20 cellular contexts compared by ENCODE assay signal in the genomic region with DNA sequence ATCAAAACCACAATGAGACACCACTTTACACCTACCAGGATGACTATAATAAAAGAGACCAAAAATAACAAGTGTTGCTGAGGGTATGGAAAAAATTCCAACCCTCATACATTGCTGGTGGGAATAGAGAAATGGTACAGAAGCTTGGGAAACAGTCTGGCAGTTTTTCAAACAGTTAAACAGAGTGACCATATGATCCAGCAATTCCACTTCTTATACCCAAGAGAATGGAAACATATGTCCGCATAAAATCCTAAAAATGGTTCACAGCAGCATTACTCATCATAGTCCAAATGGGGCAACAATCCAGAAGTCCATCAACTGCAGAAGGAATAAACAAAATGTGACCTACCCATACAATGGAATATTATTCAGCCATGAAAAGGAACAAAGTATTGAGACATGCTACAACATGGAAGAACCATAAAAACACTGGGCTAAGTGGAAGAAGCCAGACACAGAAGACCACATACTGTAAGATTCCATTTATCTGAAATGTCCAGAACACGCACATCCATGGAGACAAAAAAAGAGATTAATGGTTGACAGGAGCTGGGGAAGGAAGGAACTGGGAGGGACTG. TPM values are rescaled to one million over a fixed set of nuclear protein-coding genes. Genes with fewer than 3 reads are reported as not detected.
"Had no signal": no experiment of that assay in that cellular context is flagged by ENCODE, and none has a peak within 500 bp of the region (broad histone marks: within the 10 kb centered on the region; RNA-seq: fewer than 3 reads in every experiment).

No MANE protein-coding gene starts in this region.

- H3K27ac ChIP-seq: brain microvascular endothelial cell, coronary artery, neutrophil, thyroid gland had no signal

- H3K36me3 ChIP-seq: brain microvascular endothelial cell, thyroid gland had no signal

- H3K9me3 ChIP-seq: neutrophil, thyroid gland had no signal

- ATAC-seq: activated CD8-positive, alpha-beta memory T cell treated with anti-CD3 and anti-CD28 coated beads, Interleukin-2, amount 10 ng/mL, durations not matched to agents 7 days and 5 days; left lobe of liver; natural killer cell treated with Interleukin-12 subunit alpha and Interleukin-12 subunit beta and Interleukin-15 and Interleukin-18, amount 100 ng/mL, for 72 hours; sciatic nerve; stimulated activated naive B cell treated with anti-CD40 and anti-IgM and Interleukin-4, amounts not matched to agents 10 μg/mL and 1 μg/mL and 100 μg/mL, for 72 hours; T-cell had no signal

- H3K27me3 ChIP-seq: brain microvascular endothelial cell, neutrophil, thyroid gland had no signal

- H3K4me3 ChIP-seq: coronary artery, lung, thyroid gland had no signal

- DNase-seq: activated B cell treated with CpG ODN at 0.5 μM for 24 hours; activated CD4-positive, alpha-beta memory T cell treated with anti-CD3 and anti-CD28 coated beads, Interleukin-2, amount 10 ng/mL, durations not matched to agents 7 days and 5 days; activated CD4-positive, alpha-beta T cell treated with anti-CD3 and anti-CD28 coated beads for 4 hours; activated CD8-positive, alpha-beta memory T cell treated with anti-CD3 and anti-CD28 coated beads, Interleukin-2, amount 10 ng/mL, durations not matched to agents 7 days and 5 days; activated naive CD4-positive, alpha-beta T cell treated with anti-CD3 and anti-CD28 coated beads for 36 hours; aorta; brain microvascular endothelial cell; erythroblast; head of caudate nucleus; stimulated activated naive B cell treated with anti-CD40 and anti-IgM and Interleukin-4, amounts not matched to agents 10 μg/mL and 1 μg/mL and 100 μg/mL, for 72 hours; T-cell; thyroid gland had no signal

RNA-seq across cellular contexts. Expression of gene CHGA, which starts 44.5 kb away (rescaled TPM):
- total RNA-seq: activated B cell treated with CpG ODN at 0.5 μM for 24 hours; activated CD4-positive, alpha-beta memory T cell treated with anti-CD3 and anti-CD28 coated beads, Interleukin-2, amount 10 ng/mL, durations not matched to agents 7 days and 5 days; activated CD8-positive, alpha-beta memory T cell treated with anti-CD3 and anti-CD28 coated beads, Interleukin-2, amount 10 ng/mL, durations not matched to agents 7 days and 5 days; activated naive CD4-positive, alpha-beta T cell treated with anti-CD3 and anti-CD28 coated beads for 36 hours; activated T-helper 2 cell treated with anti-CD3 and anti-CD28 coated beads, Interferon-gamma antibody, Interleukin-2, Interleukin-4, amounts not matched to agents 10 μg/mL and 5 μg/mL and 100 μg/mL, durations not matched to agents 14 hours and 24 hours and 36 hours; aorta; mesothelial cell of epicardium; natural killer cell treated with Interleukin-12 subunit alpha and Interleukin-12 subunit beta and Interleukin-15 and Interleukin-18, amount 100 ng/mL, for 72 hours; sciatic nerve had no signal
